18 cellular contexts compared by ENCODE assay signal in genomic region chr14:99596772-99597171, GRCh38. TPM values are rescaled to one million over a fixed set of nuclear protein-coding genes. Genes with fewer than 3 reads are reported as not detected.
A peak's percentile ranks its signal among the peaks of the same experiment; 100 is the strongest.
DNase-seq lines count a peak whose midpoint lies in the region; ATAC-seq and TF ChIP-seq lines count a peak whose summit lies in the region.
"Had no signal": no experiment of that assay in that cellular context is flagged by ENCODE, and none has a peak within 500 bp of the region (broad histone marks: within the 10 kb centered on the region; RNA-seq: fewer than 3 reads in every experiment).

No MANE protein-coding gene starts in this region.

- peaks cover under 1% of the 10 kb centered on the region for H3K27me3 Mint-ChIP-seq in WTC11 (ENCODE audit: low read depth)

- in situ Hi-C loops in brain microvascular endothelial cell (cut with HindIII; ENCODE audit: low pct_ligation_motif_present, low sequenced_read_pairs) = no loop called here

- DNase-seq in left ventricle myocardium inferior = no peak
- DNase-seq in Right ventricle myocardium inferior (ENCODE audit: missing footprints) = no peak
- DNase-seq in epithelial cell of prostate (ENCODE audit: low read depth, low spot score) = no peak
- DNase-seq in coronary artery (ENCODE audit: low spot score) = no peak
- DNase-seq in NCI-H2171 (lab: John Stamatoyannopoulos, UW) = no peak
- DNase-seq in brain microvascular endothelial cell = no peak
- no peak for DNase-seq in WTC11 (ENCODE audit: low spot score)
- DNase-seq: activated CD4-positive, alpha-beta T cell treated with anti-CD3 and anti-CD28 coated beads, Interleukin-2, amount 10 ng/mL, durations not matched to agents 7 days and 5 days; activated naive CD4-positive, alpha-beta T cell; CD4-positive, CD25-positive, alpha-beta regulatory T cell; GOT3; KBM-7; NCI-H1105; NCI-H748 treated with DMSO at 0.1 percent for 48 hours; PC-9; stimulated activated CD4-positive, alpha-beta T cell treated with anti-CD3 and anti-CD28 coated beads, Interleukin-4, amount 100 ng/mL, for 24 hours had no signal

- H3K27me3 ChIP-seq in left ventricle myocardium inferior (ENCODE audit: low read depth) (no peaks in the 10 kb centered on the region), muscle layer of duodenum (ENCODE audit: low read depth, low read length) (no peaks in the 10 kb centered on the region), brain microvascular endothelial cell (replicated peaks) (no peaks in the 10 kb centered on the region)
- H3K27me3 ChIP-seq: testis had no signal

- H3K36me3 Mint-ChIP-seq in WTC11 = no peaks in the 10 kb centered on the region
- H3K36me3 Mint-ChIP-seq: CD4-positive, CD25-positive, alpha-beta regulatory T cell had no signal

- POLR2A ChIA-PET in WTC11 (lab: Charles Lee) = no interaction called here

- CTCF ChIA-PET in WTC11 (lab: Charles Lee) = no interaction called here

- no peaks in the 10 kb centered on the region for H3K9me3 ChIP-seq in left ventricle myocardium inferior (replicated peaks)
- H3K9me3 ChIP-seq in muscle layer of duodenum (ENCODE audit: control insufficient read depth in 1 of 2, low read length in 2 of 2) = no peaks in the 10 kb centered on the region
- H3K9me3 ChIP-seq: testis had no signal

- H3K27ac Mint-ChIP-seq in WTC11 = no peak overlapping the region
- H3K27ac Mint-ChIP-seq: activated CD4-positive, alpha-beta T cell treated with anti-CD3 and anti-CD28 coated beads, Interleukin-2, amount 10 ng/mL, durations not matched to agents 7 days and 5 days had no signal

- intact Hi-C loops in left ventricle myocardium inferior (cut with micrococcal nuclease) = no loop called here
- intact Hi-C loops in Right ventricle myocardium inferior (cut with DNase I) = no loop called here

- H3K27ac ChIP-seq in left ventricle myocardium inferior (replicated peaks) (peak overlapping the region; percentile 93), epithelial cell of prostate (peak overlapping the region; percentile 21), muscle layer of duodenum (ENCODE audit: low read length) (peak overlapping the region; percentile 48), coronary artery (no peak overlapping the region), brain microvascular endothelial cell (no peak overlapping the region)
- H3K27ac ChIP-seq: PC-9, testis had no signal

- H3K9me3 Mint-ChIP-seq in WTC11 = no peaks in the 10 kb centered on the region
- H3K9me3 Mint-ChIP-seq: activated CD4-positive, alpha-beta T cell treated with anti-CD3 and anti-CD28 coated beads, Interleukin-2, amount 10 ng/mL, durations not matched to agents 7 days and 5 days; CD4-positive, CD25-positive, alpha-beta regulatory T cell had no signal

- H3K4me1 Mint-ChIP-seq in WTC11 = peaks cover 37% of the 10 kb centered on the region

- H3K36me3 ChIP-seq in left ventricle myocardium inferior = no peaks in the 10 kb centered on the region
- no peaks in the 10 kb centered on the region for H3K36me3 ChIP-seq in muscle layer of duodenum (ENCODE audit: control insufficient read depth in 1 of 2, insufficient read depth in 2 of 2, low read length in 2 of 2)
- H3K36me3 ChIP-seq in brain microvascular endothelial cell (replicated peaks) = no peaks in the 10 kb centered on the region

- H3K4me3 Mint-ChIP-seq in WTC11 = no peak overlapping the region
- H3K4me3 Mint-ChIP-seq: activated CD4-positive, alpha-beta T cell treated with anti-CD3 and anti-CD28 coated beads, Interleukin-2, amount 10 ng/mL, durations not matched to agents 7 days and 5 days had no signal

- no peak for TF ChIP-seq CTCF in left ventricle myocardium inferior (IDR thresholded peaks at IDR 0.05; ENCODE audit: borderline replicate concordance)
- TF ChIP-seq CTCF in coronary artery (IDR thresholded peaks at IDR 0.05) = no peak
- no peak for TF ChIP-seq CTCF in brain microvascular endothelial cell (IDR thresholded peaks at IDR 0.05; ENCODE audit: low read depth, low read length, missing control alignments)
- TF ChIP-seq CTCF in WTC11 (IDR thresholded peaks at IDR 0.05) = no peak

- H3K4me1 ChIP-seq in left ventricle myocardium inferior = peaks cover 100% of the 10 kb centered on the region
- H3K4me1 ChIP-seq in muscle layer of duodenum (ENCODE audit: control insufficient read depth in 1 of 2, insufficient read depth in 2 of 2, low read length in 2 of 2) = peaks cover 15 to 55% of the 10 kb centered on the region in 2 donors

- H3K4me3 ChIP-seq in left ventricle myocardium inferior = no peak overlapping the region
- no peak overlapping the region for H3K4me3 ChIP-seq in muscle layer of duodenum (ENCODE audit: low read depth in 1 of 2, low read length in 2 of 2)
- no peak overlapping the region for H3K4me3 ChIP-seq in coronary artery
- no peak overlapping the region for H3K4me3 ChIP-seq in brain microvascular endothelial cell (ENCODE audit: low read depth, low read length)
- H3K4me3 ChIP-seq: PC-9, testis had no signal

- ATAC-seq in Right ventricle myocardium inferior (no peak), WTC11 (no peak)

TF ChIP-seq in WTC11, 78 proteins besides CTCF, POLR2A, EP300 and RAD21 (continues in another document):
- TF ChIP-seq ATF6 (CRISPR knock-in tag; IDR thresholded peaks at IDR 0.05) (no peak), ZNF138 (CRISPR knock-in tag; conservative IDR thresholded peaks at IDR 0.05) (no peak), ZNF512 (CRISPR knock-in tag; IDR thresholded peaks at IDR 0.05; ENCODE audit: borderline replicate concordance) (no peak), TEAD4 (CRISPR knock-in tag; IDR thresholded peaks at IDR 0.05) (no peak), ZNF425 (CRISPR knock-in tag; conservative IDR thresholded peaks at IDR 0.05) (no peak), HMGXB4 (CRISPR knock-in tag; IDR thresholded peaks at IDR 0.05) (no peak), FOXP1 (CRISPR knock-in tag; IDR thresholded peaks at IDR 0.05; ENCODE audit: borderline replicate concordance) (no peak), SMAD4 (CRISPR knock-in tag; IDR thresholded peaks at IDR 0.05) (no peak)

RNA-seq across cellular contexts. Expression of gene CCDC85C, which starts 7.2 kb away (rescaled TPM):
- total RNA-seq in left ventricle myocardium inferior (41.0 TPM), Right ventricle myocardium inferior (53.1 TPM), WTC11 (2021) (28.7 to 35.8 TPM (median 30.4 TPM) in 3 replicates)

RNA-seq across cellular contexts. Expression of gene HHIPL1, which starts 48.2 kb away (rescaled TPM):
- total RNA-seq in left ventricle myocardium inferior (1.2 TPM), Right ventricle myocardium inferior (1.5 TPM), WTC11 (2021) (1.2 to 2.0 TPM (median 1.5 TPM) in 3 replicates)
- total RNA-seq: CD4-positive, CD25-positive, alpha-beta regulatory T cell had no signal

Comparison
In these comparisons a context has a peak if more than half of its experiments do, and no peak if none do; other contexts are left out.
1. H3K27ac ChIP-seq: peak in left ventricle myocardium inferior (single experiment), epithelial cell of prostate (single experiment) and muscle layer of duodenum (single experiment); none in coronary artery (0 of 2) and brain microvascular endothelial cell (single experiment).